In genomic region chr6:111829581-111829980, GRCh38 we compare ENCODE assay signal across 16 cellular contexts.
"Had no signal": no experiment of that assay in that cellular context is flagged by ENCODE, and none has a peak within 500 bp of the region (broad histone marks: within the 10 kb centered on the region; RNA-seq: fewer than 3 reads in every experiment).

No MANE protein-coding gene starts in this region.

- H3K36me3 ChIP-seq: breast epithelium, lower lobe of right lung, tibial nerve, vagina had no signal

- H3K9me3 ChIP-seq: breast epithelium, lower lobe of right lung, tibial nerve, vagina had no signal

- H3K4me3 Mint-ChIP-seq: activated CD4-positive, alpha-beta memory T cell treated with anti-CD3 and anti-CD28 coated beads, Interleukin-2, amount 10 ng/mL, durations not matched to agents 7 days and 5 days; nephron progenitor cell had no signal

- H3K27ac Mint-ChIP-seq: activated CD4-positive, alpha-beta memory T cell treated with anti-CD3 and anti-CD28 coated beads, Interleukin-2, amount 10 ng/mL, durations not matched to agents 7 days and 5 days had no signal

- H3K27me3 ChIP-seq: breast epithelium, tibial nerve, vagina had no signal

- H3K9me3 Mint-ChIP-seq: activated CD4-positive, alpha-beta memory T cell treated with anti-CD3 and anti-CD28 coated beads, Interleukin-2, amount 10 ng/mL, durations not matched to agents 7 days and 5 days; nephron progenitor cell had no signal

- DNase-seq: activated CD4-positive, alpha-beta memory T cell treated with anti-CD3 and anti-CD28 coated beads, Interleukin-2, amount 10 ng/mL, durations not matched to agents 7 days and 5 days; activated CD4-positive, alpha-beta T cell treated with anti-CD3 and anti-CD28 coated beads for 48 hours; activated CD4-positive, CD25-positive, alpha-beta regulatory T cell; cerebellar nuclear complex; cortex of kidney; left colon; lower lobe of right lung; nephron progenitor cell; nucleus accumbens; retina; stimulated activated naive CD4-positive, alpha-beta T cell treated with Interleukin-2 at 50 U/mL for 16 hours; T-helper 1 cell; T1000 had no signal

- H3K4me1 ChIP-seq: breast epithelium had no signal

- H3K27me3 Mint-ChIP-seq: activated CD4-positive, alpha-beta memory T cell treated with anti-CD3 and anti-CD28 coated beads, Interleukin-2, amount 10 ng/mL, durations not matched to agents 7 days and 5 days had no signal

- ATAC-seq: left colon, lower lobe of right lung had no signal

- H3K27ac ChIP-seq: breast epithelium, lower lobe of right lung, vagina had no signal

- H3K4me3 ChIP-seq: breast epithelium, lower lobe of right lung, tibial nerve, vagina had no signal
